1 cellular context compared by ENCODE assay signal in the genomic region with DNA sequence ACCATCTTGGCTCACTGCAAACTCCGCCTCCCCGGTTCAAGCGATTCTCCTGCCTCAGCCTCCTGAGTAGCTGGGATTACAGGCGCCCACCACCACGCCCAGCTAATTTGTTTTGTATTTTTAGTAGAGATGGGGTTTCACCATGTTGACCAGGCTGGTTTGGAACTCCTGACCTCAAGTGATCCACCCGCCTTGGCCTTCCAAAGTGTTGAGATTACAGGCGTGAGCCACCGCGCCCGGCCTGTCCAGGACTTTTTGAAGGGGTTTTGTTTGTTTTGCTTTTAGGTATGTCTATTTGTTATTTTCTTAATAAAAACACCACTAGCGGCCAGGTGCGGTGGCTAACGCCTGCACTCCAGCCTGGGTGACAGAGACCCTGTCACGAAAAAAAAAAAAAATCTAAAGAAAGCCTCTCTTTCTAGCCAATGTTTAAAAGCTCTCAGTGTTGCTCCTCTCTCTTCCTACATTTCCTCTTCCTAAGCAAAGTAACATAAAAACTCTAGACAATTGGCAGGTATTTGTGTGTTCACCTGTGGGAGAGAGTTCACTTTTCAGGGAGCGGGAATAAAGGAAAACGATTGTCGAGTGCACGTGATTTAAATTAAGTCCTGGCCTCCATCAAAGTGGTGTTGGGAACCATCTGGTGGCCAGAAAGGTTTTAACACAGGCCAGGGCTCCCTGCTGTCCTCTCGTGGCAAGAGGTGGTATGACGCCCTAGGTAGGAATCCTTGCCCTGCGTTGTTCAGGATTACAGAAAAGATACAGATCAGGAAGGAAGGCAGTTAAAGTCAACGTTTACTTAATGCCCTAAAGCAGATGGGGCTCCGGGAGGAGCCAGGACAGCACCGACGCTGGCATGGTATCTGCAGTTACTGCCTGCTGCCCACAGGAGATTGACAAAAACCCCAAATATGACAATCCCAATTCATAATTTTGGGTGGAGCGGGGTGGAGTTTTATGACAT.
TF ChIP-seq lines count a peak whose summit lies in the region.

No MANE protein-coding gene starts in this region.

TF ChIP-seq in K562, 482 proteins besides CTCF, POLR2A, EP300 and RAD21 (continued from another document and continues in another):
- peak; percentile 7 for TF ChIP-seq PRDM10 (IDR thresholded peaks at IDR 0.05; ENCODE audit: partially characterized antibody)
- TF ChIP-seq NR4A1 (CRISPR knock-in tag; IDR thresholded peaks at IDR 0.05) = no peak
- no peak for TF ChIP-seq NR4A1 (tag; IDR thresholded peaks at IDR 0.05)
- TF ChIP-seq EZH2 (IDR thresholded peaks at IDR 0.05; ENCODE audit: borderline replicate concordance, low read depth, low read length) = no peak
- no peak for TF ChIP-seq WHSC1 (IDR thresholded peaks at IDR 0.05; ENCODE audit: low read length)
- 0 out of 4 replicates have a peak, but pooled peaks of 1 of the 2 experiments have one; percentile 12 for TF ChIP-seq NONO (IDR thresholded peaks at IDR 0.05; ENCODE audit: low read depth in 2 of 2, low read length in 1 of 2)
- no peak for TF ChIP-seq ZEB2 (IDR thresholded peaks at IDR 0.05)
- TF ChIP-seq NCOR1 (IDR thresholded peaks at IDR 0.05) = peak; percentile 20; the same call in 1 of the 2 replicates
- TF ChIP-seq TEAD1 (CRISPR knock-in tag; IDR thresholded peaks at IDR 0.05) = peak; percentile 12 to 53; a peak in 1 of 4 replicates
- TF ChIP-seq RBM15 (IDR thresholded peaks at IDR 0.05; ENCODE audit: insufficient read depth, low read length) = no peak
- TF ChIP-seq FOXP1 (CRISPR knock-in tag; IDR thresholded peaks at IDR 0.05) = no peak; the same call in 1 of the 2 replicates
- TF ChIP-seq ZNF668 (CRISPR knock-in tag; IDR thresholded peaks at IDR 0.05) = no peak
- TF ChIP-seq ZNF639 (CRISPR knock-in tag; conservative IDR thresholded peaks at IDR 0.05 in 1 of 2, IDR thresholded peaks at IDR 0.05 in 1 of 2) = no peak
- TF ChIP-seq TCFL5 (CRISPR knock-in tag; conservative IDR thresholded peaks at IDR 0.05) = no peak
- peak in 1 of 2 experiments; percentile 20; a peak in 1 of 4 replicates for TF ChIP-seq FOXK2 (conservative IDR thresholded peaks at IDR 0.05 in 1 of 2, IDR thresholded peaks at IDR 0.05 in 1 of 2; ENCODE audit: low read depth in 2 of 2)
- TF ChIP-seq ZNF395 (CRISPR knock-in tag; IDR thresholded peaks at IDR 0.05) = no peak
- TF ChIP-seq MAFK (IDR thresholded peaks at IDR 0.05; ENCODE audit: low read length) = no peak
- TF ChIP-seq ZNF655 (CRISPR knock-in tag; IDR thresholded peaks at IDR 0.05) = no peak
- TF ChIP-seq RBM39 (optimal IDR thresholded peaks at IDR 0.05; ENCODE audit: low read depth, low read length) = peak; percentile 44
- TF ChIP-seq, protein P1, sequence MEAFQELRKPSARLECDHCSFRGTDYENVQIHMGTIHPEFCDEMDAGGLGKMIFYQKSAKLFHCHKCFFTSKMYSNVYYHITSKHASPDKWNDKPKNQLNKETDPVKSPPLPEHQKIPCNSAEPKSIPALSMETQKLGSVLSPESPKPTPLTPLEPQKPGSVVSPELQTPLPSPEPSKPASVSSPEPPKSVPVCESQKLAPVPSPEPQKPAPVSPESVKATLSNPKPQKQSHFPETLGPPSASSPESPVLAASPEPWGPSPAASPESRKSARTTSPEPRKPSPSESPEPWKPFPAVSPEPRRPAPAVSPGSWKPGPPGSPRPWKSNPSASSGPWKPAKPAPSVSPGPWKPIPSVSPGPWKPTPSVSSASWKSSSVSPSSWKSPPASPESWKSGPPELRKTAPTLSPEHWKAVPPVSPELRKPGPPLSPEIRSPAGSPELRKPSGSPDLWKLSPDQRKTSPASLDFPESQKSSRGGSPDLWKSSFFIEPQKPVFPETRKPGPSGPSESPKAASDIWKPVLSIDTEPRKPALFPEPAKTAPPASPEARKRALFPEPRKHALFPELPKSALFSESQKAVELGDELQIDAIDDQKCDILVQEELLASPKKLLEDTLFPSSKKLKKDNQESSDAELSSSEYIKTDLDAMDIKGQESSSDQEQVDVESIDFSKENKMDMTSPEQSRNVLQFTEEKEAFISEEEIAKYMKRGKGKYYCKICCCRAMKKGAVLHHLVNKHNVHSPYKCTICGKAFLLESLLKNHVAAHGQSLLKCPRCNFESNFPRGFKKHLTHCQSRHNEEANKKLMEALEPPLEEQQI (IDR thresholded peaks at IDR 0.05) = no peak
- TF ChIP-seq ZNF589 (CRISPR knock-in tag; IDR thresholded peaks at IDR 0.05; ENCODE audit: low read depth) = no peak
- TF ChIP-seq XRCC3 (IDR thresholded peaks at IDR 0.05) = no peak
- TF ChIP-seq RFX7 (CRISPR knock-in tag; IDR thresholded peaks at IDR 0.05) = no peak
- no peak for TF ChIP-seq JUNB (CRISPR knock-in tag; conservative IDR thresholded peaks at IDR 0.05)
- no peak for TF ChIP-seq GTF2A2 (tag; IDR thresholded peaks at IDR 0.05)
- no peak for TF ChIP-seq CHD4 (IDR thresholded peaks at IDR 0.05; ENCODE audit: insufficient read depth, insufficient replicate concordance, low read depth, low read length, poor library complexity, severe bottlenecking)
- peak; percentile 42 to 56; a peak in 1 of 4 replicates for TF ChIP-seq MAZ (CRISPR knock-in tag; conservative IDR thresholded peaks at IDR 0.05 in 1 of 2, IDR thresholded peaks at IDR 0.05 in 1 of 2)
- no peak for TF ChIP-seq BRCA1 (IDR thresholded peaks at IDR 0.05)
- TF ChIP-seq BRCA1 (CRISPR knock-in tag; IDR thresholded peaks at IDR 0.05) = no peak
- TF ChIP-seq PHF8 (IDR thresholded peaks at IDR 0.05; ENCODE audit: borderline replicate concordance, low read length) = no peak
- TF ChIP-seq, protein P2, sequence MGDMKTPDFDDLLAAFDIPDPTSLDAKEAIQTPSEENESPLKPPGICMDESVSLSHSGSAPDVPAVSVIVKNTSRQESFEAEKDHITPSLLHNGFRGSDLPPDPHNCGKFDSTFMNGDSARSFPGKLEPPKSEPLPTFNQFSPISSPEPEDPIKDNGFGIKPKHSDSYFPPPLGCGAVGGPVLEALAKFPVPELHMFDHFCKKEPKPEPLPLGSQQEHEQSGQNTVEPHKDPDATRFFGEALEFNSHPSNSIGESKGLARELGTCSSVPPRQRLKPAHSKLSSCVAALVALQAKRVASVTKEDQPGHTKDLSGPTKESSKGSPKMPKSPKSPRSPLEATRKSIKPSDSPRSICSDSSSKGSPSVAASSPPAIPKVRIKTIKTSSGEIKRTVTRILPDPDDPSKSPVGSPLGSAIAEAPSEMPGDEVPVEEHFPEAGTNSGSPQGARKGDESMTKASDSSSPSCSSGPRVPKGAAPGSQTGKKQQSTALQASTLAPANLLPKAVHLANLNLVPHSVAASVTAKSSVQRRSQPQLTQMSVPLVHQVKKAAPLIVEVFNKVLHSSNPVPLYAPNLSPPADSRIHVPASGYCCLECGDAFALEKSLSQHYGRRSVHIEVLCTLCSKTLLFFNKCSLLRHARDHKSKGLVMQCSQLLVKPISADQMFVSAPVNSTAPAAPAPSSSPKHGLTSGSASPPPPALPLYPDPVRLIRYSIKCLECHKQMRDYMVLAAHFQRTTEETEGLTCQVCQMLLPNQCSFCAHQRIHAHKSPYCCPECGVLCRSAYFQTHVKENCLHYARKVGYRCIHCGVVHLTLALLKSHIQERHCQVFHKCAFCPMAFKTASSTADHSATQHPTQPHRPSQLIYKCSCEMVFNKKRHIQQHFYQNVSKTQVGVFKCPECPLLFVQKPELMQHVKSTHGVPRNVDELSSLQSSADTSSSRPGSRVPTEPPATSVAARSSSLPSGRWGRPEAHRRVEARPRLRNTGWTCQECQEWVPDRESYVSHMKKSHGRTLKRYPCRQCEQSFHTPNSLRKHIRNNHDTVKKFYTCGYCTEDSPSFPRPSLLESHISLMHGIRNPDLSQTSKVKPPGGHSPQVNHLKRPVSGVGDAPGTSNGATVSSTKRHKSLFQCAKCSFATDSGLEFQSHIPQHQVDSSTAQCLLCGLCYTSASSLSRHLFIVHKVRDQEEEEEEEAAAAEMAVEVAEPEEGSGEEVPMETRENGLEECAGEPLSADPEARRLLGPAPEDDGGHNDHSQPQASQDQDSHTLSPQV (IDR thresholded peaks at IDR 0.05) = peak; percentile 82
- TF ChIP-seq, protein P3, sequence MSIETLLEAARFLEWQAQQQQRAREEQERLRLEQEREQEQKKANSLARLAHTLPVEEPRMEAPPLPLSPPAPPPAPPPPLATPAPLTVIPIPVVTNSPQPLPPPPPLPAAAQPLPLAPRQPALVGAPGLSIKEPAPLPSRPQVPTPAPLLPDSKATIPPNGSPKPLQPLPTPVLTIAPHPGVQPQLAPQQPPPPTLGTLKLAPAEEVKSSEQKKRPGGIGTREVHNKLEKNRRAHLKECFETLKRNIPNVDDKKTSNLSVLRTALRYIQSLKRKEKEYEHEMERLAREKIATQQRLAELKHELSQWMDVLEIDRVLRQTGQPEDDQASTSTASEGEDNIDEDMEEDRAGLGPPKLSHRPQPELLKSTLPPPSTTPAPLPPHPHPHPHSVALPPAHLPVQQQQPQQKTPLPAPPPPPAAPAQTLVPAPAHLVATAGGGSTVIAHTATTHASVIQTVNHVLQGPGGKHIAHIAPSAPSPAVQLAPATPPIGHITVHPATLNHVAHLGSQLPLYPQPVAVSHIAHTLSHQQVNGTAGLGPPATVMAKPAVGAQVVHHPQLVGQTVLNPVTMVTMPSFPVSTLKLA (conservative IDR thresholded peaks at IDR 0.05) = peak; percentile 50 to 65; a peak in 3 of 4 replicates
- no peak for TF ChIP-seq MCM2 (IDR thresholded peaks at IDR 0.05; ENCODE audit: low read depth)
- no peak for TF ChIP-seq ZNF143 (CRISPR knock-in tag; IDR thresholded peaks at IDR 0.05)
- no peak for TF ChIP-seq CEBPB (tag; IDR thresholded peaks at IDR 0.05)
- no peak for TF ChIP-seq ZNF740 (CRISPR knock-in tag; IDR thresholded peaks at IDR 0.05)
- no peak for TF ChIP-seq ZNF740 (tag; IDR thresholded peaks at IDR 0.05)
- no peak for TF ChIP-seq MED1 (CRISPR knock-in tag; IDR thresholded peaks at IDR 0.05; ENCODE audit: borderline replicate concordance)
- TF ChIP-seq ASH1L (IDR thresholded peaks at IDR 0.05; ENCODE audit: borderline replicate concordance, low read depth, partially characterized antibody) = no peak
- TF ChIP-seq ZNF384 (IDR thresholded peaks at IDR 0.05; ENCODE audit: low read depth, low read length) = peak; percentile 70
